ENCODE assay signal across 8 cellular contexts in the genomic region with DNA sequence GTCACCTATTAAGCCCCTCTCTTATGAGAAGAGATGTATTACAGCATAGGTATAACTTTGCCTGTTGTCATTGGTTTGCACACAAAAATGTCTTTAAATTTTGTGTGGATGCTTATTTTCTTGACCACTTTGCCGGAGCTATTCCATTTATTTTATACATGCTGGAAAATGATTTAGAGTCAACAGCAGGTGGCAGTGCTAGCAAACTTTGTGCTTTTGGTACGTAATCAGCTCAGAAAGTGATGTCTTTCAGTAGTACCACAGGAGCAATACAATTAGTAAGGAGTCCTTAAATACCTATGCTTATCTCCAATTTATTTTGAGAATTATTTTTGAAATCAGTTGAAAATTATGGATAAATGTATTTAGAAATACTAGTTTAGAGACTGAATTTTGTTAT. TPM values are rescaled to one million over a fixed set of nuclear protein-coding genes. Genes with fewer than 3 reads are reported as not detected.
DNase-seq lines count a peak whose midpoint lies in the region; ATAC-seq, FAIRE-seq and TF ChIP-seq lines count a peak whose summit lies in the region.

No MANE protein-coding gene starts in this region.

- peaks cover 2% of the 10 kb centered on the region for H3K27me3 Mint-ChIP-seq in activated T-helper 1 cell treated with anti-CD3 and anti-CD28 coated beads, Interleukin-12 subunit alpha, Interleukin-12 subunit beta, Interleukin-2, Interleukin-4 antibody, amounts not matched to agents 30 ng/mL and 10 ng/mL and 1 ng/mL, durations not matched to agents 14 hours and 24 hours and 36 hours (ENCODE audit: insufficient read depth)

- H3K4me2 ChIP-seq in GM23248 (ENCODE audit: unreplicated experiment): no peak overlapping the region

- no peaks in the 10 kb centered on the region for H4K20me1 ChIP-seq in GM23248 (ENCODE audit: insufficient read depth)

- H3K4me3 Mint-ChIP-seq in activated T-helper 1 cell treated with anti-CD3 and anti-CD28 coated beads, Interleukin-12 subunit alpha, Interleukin-12 subunit beta, Interleukin-2, Interleukin-4 antibody, amounts not matched to agents 30 ng/mL and 10 ng/mL and 1 ng/mL, durations not matched to agents 14 hours and 24 hours and 36 hours: no peak overlapping the region

- H3K36me3 ChIP-seq in GM23248 (ENCODE audit: low read depth) (no peaks in the 10 kb centered on the region), adipocyte (ENCODE audit: control insufficient read depth, insufficient read depth, low read length, severe bottlenecking) (no peaks in the 10 kb centered on the region)

- no peaks in the 10 kb centered on the region for H3K79me2 ChIP-seq in GM23248 (ENCODE audit: insufficient read depth)

- no peak overlapping the region for H3K27ac ChIP-seq in GM23248

- FAIRE-seq in D721Med (lab: Jason Lieb, UNC): peak; percentile 94

- H3K4me1 ChIP-seq in GM23248 (ENCODE audit: insufficient read depth) (no peaks in the 10 kb centered on the region), adipocyte (ENCODE audit: control insufficient read depth, insufficient read depth, low read length) (no peaks in the 10 kb centered on the region)

- H3F3A ChIP-seq in GM23248 (ENCODE audit: insufficient read depth): no peaks in the 10 kb centered on the region

- DNase-seq in D721Med (ENCODE audit: insufficient read length, low spot score) (no peak), GM23248 (peak; percentile 63), NCI-H2081 treated with DMSO at 0.1 percent for 48 hours (lab: John Stamatoyannopoulos, UW) (peak; percentile 15), adipocyte (ENCODE audit: low read depth) (peak; percentile 77), kidney tubule cell (ENCODE audit: low spot score) (peak; percentile 57), NK-92 (lab: John Stamatoyannopoulos, UW; ENCODE audit: unreplicated experiment) (no peak)
- no peak for DNase-seq in activated T-helper 1 cell treated with anti-CD3 and anti-CD28 coated beads, Interleukin-12 subunit alpha, Interleukin-12 subunit beta, Interleukin-2, Interleukin-4 antibody, amounts not matched to agents 30 ng/mL and 10 ng/mL and 1 ng/mL, durations not matched to agents 14 hours and 24 hours and 36 hours (ENCODE audit: low spot score)

- in situ Hi-C loops in GM23248 (cut with MboI): loop anchor here (25.0 kb wide), 1 partner anchor 605 kb away; no protein-coding TSS in a partner anchor

- no peaks in the 10 kb centered on the region for H3K36me3 Mint-ChIP-seq in activated T-helper 1 cell treated with anti-CD3 and anti-CD28 coated beads, Interleukin-12 subunit alpha, Interleukin-12 subunit beta, Interleukin-2, Interleukin-4 antibody, amounts not matched to agents 30 ng/mL and 10 ng/mL and 1 ng/mL, durations not matched to agents 14 hours and 24 hours and 36 hours (ENCODE audit: low read depth)

- H3K4me1 Mint-ChIP-seq in activated T-helper 1 cell treated with anti-CD3 and anti-CD28 coated beads, Interleukin-12 subunit alpha, Interleukin-12 subunit beta, Interleukin-2, Interleukin-4 antibody, amounts not matched to agents 30 ng/mL and 10 ng/mL and 1 ng/mL, durations not matched to agents 14 hours and 24 hours and 36 hours (ENCODE audit: low read depth): no peaks in the 10 kb centered on the region

- H3K9me2 ChIP-seq in GM23248 (ENCODE audit: insufficient read depth): no peaks in the 10 kb centered on the region

- no peaks in the 10 kb centered on the region for H3K9me3 ChIP-seq in GM23248 (ENCODE audit: low read depth)
- H3K9me3 ChIP-seq in adipocyte (ENCODE audit: control insufficient read depth, low read length): no peaks in the 10 kb centered on the region

- no peak overlapping the region for H2AFZ ChIP-seq in GM23248

- peak; percentile 69 for TF ChIP-seq CTCF in D721Med (IDR thresholded peaks at IDR 0.05; ENCODE audit: insufficient read depth, missing control alignments)

- H3K27me3 ChIP-seq in GM23248 (replicated peaks; ENCODE audit: insufficient read depth) (peaks cover 4% of the 10 kb centered on the region; the same call in 1 of the 2 replicates), adipocyte (replicated peaks; ENCODE audit: control insufficient read depth, insufficient read depth, low read length) (no peaks in the 10 kb centered on the region)

- H3K9ac ChIP-seq in GM23248: no peak overlapping the region
- H3K9ac ChIP-seq in adipocyte (ENCODE audit: low read length): no peak overlapping the region

- H3K4me3 ChIP-seq in GM23248: no peak overlapping the region
- no peak overlapping the region for H3K4me3 ChIP-seq in adipocyte (ENCODE audit: low read length)

- no peak for ATAC-seq in HG03520 (IDR thresholded peaks at IDR 0.05; ENCODE audit: unreplicated experiment)

- intact Hi-C loops in activated T-helper 1 cell treated with anti-CD3 and anti-CD28 coated beads, Interleukin-12 subunit alpha, Interleukin-12 subunit beta, Interleukin-2, Interleukin-4 antibody, amounts not matched to agents 30 ng/mL and 10 ng/mL and 1 ng/mL, durations not matched to agents 14 hours and 24 hours and 36 hours (cut with micrococcal nuclease): loop anchor here (2.0 kb wide), 1 partner anchor 596 kb away; no protein-coding TSS in a partner anchor

- H3K27ac Mint-ChIP-seq in activated T-helper 1 cell treated with anti-CD3 and anti-CD28 coated beads, Interleukin-12 subunit alpha, Interleukin-12 subunit beta, Interleukin-2, Interleukin-4 antibody, amounts not matched to agents 30 ng/mL and 10 ng/mL and 1 ng/mL, durations not matched to agents 14 hours and 24 hours and 36 hours: no peak overlapping the region

- 28 to 29% methylated on average over 2 of the region's 2 CpGs for WGBS in GM23248 (ENCODE audit: low coverage in 1 of 2, low lambda C conversion rate in 2 of 2, missing lambda C conversion rate in 2 of 2), 2 experiments

- H3K9me3 Mint-ChIP-seq in activated T-helper 1 cell treated with anti-CD3 and anti-CD28 coated beads, Interleukin-12 subunit alpha, Interleukin-12 subunit beta, Interleukin-2, Interleukin-4 antibody, amounts not matched to agents 30 ng/mL and 10 ng/mL and 1 ng/mL, durations not matched to agents 14 hours and 24 hours and 36 hours: no peaks in the 10 kb centered on the region

RNA-seq across cellular contexts. Expression of a gene that starts 19.8 kb away (rescaled TPM):
- total RNA-seq in GM23248 (2014; rRNA removed; shearing (Covaris generic)): 8.6 and 8.9 TPM in 2 replicates
- polyA plus RNA-seq in GM23248 (2016; fragmentation: Nextera tagmentation; extraction: Ambion mirVana): 5.2 and 6.7 TPM in 2 replicates
- 0.91 and 1.0 TPM in 2 replicates for total RNA-seq in activated T-helper 1 cell treated with anti-CD3 and anti-CD28 coated beads, Interleukin-12 subunit alpha, Interleukin-12 subunit beta, Interleukin-2, Interleukin-4 antibody, amounts not matched to agents 30 ng/mL and 10 ng/mL and 1 ng/mL, durations not matched to agents 14 hours and 24 hours and 36 hours

Comparison
In these comparisons a context has a peak if more than half of its experiments do, and no peak if none do; other contexts are left out.
1. DNase-seq: peak in GM23248 (single experiment), NCI-H2081 treated with DMSO at 0.1 percent for 48 hours (single experiment), adipocyte (single experiment) and kidney tubule cell (single experiment); none in D721Med (single experiment), NK-92 (single experiment) and activated T-helper 1 cell treated with anti-CD3 and anti-CD28 coated beads, Interleukin-12 subunit alpha, Interleukin-12 subunit beta, Interleukin-2, Interleukin-4 antibody, amounts not matched to agents 30 ng/mL and 10 ng/mL and 1 ng/mL, durations not matched to agents 14 hours and 24 hours and 36 hours (single experiment).